ENCODE assay signal across 10 cellular contexts in the genomic region with DNA sequence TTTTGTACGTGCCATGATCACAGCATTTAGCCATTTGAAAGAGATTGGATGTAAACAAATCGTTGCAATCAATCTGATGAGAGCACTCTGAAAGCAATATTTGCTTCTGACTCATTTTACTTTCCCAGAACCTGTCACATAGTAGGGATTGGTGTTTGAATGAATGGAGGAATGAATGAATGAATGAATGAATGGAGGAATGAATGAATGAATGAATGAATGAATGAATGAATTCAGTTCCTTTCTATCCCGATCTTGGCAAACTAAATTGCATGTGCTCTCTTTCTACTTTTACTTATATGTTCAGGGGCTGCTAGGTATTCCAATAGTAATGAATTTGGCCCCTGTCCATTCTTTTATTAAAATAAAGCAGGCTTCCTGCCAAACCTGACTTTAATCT.
"Had no signal": no experiment of that assay in that cellular context is flagged by ENCODE, and none has a peak within 500 bp of the region (broad histone marks: within the 10 kb centered on the region; RNA-seq: fewer than 3 reads in every experiment).

No MANE protein-coding gene starts in this region.

- H3K27ac ChIP-seq: GM23248, HL-60 had no signal

- H3K4me1 Mint-ChIP-seq: IgD-negative memory B cell had no signal

- H3K4me3 Mint-ChIP-seq: HFFc6, IgD-negative memory B cell had no signal

- H2AFZ ChIP-seq: GM23248 had no signal

- H3K27me3 Mint-ChIP-seq: IgD-negative memory B cell had no signal

- H3K36me3 ChIP-seq: HAP-1 had no signal

- DNase-seq: GM23248, GOT3, H7, HFFc6, KG1 had no signal

- H3K4me3 ChIP-seq: GM23248, HAP-1 had no signal

- H3K4me1 ChIP-seq: HAP-1 had no signal

- H3K36me3 Mint-ChIP-seq: IgD-negative memory B cell had no signal

- H3K27ac Mint-ChIP-seq: HFFc6 had no signal

- H3K9ac ChIP-seq: GM23248 had no signal

- FAIRE-seq: HepG2 had no signal

- ATAC-seq: HCT116, HepG2 had no signal
